26 cellular contexts compared by ENCODE assay signal in the genomic region with DNA sequence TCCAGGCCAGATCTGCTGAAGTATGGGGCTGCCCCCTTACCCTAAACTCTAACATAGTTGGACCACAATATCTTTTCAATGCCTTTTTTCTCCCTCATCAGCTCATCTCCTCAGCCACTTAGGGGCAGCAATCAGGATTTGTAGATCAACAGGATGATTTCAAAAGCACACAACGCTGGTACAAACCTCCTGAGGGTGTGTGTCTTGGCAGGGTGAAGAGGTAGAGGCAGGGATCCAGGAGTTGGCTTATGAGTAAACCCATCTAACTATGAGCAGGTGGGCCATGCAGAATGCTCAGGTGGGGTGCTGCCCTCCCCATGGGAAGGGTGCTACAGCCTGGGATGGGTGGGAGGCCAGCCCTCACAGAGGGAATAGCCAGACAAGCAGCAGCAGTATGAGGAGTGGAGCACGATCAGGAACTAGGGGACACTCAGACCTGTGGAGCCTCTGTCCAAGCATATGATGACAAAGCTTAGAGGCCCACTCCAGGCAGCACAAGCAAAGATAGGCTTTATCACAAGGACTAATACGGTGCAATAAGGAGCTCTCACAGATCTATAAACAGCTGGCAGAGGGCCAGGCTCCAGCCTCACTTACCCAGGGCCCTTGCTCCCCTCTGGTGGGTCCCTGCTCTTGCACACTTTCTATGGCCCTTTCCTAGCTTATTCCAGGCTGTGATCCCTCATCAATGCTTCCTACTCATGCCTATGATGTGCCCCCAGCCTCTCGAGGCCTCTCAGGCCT. TPM values are rescaled to one million over a fixed set of nuclear protein-coding genes. Genes with fewer than 3 reads are reported as not detected.
DNase-seq lines count a peak whose midpoint lies in the region; ATAC-seq and TF ChIP-seq lines count a peak whose summit lies in the region.
"Had no signal": no experiment of that assay in that cellular context is flagged by ENCODE, and none has a peak within 500 bp of the region (broad histone marks: within the 10 kb centered on the region; RNA-seq: fewer than 3 reads in every experiment).

No MANE protein-coding gene starts in this region.

- peak overlapping the region; percentile 16 for H3K27ac Mint-ChIP-seq in neural crest cell (ENCODE audit: unreplicated experiment)
- H3K27ac Mint-ChIP-seq: activated naive CD8-positive, alpha-beta T cell; B cell; CD8-positive, alpha-beta memory T cell; progenitor cell of endocrine pancreas had no signal

- POLR2A ChIA-PET in HEK293T (lab: Yijun Ruan, JAX), result no interaction called here

- TF ChIP-seq CTCF in neural crest cell (conservative IDR thresholded peaks at IDR 0.05), result no peak

- peaks cover 5% of the 10 kb centered on the region for H3K9me3 Mint-ChIP-seq in neural crest cell
- H3K9me3 Mint-ChIP-seq: CD8-positive, alpha-beta memory T cell had no signal

- peaks cover 3% of the 10 kb centered on the region for H3K4me1 Mint-ChIP-seq in neural crest cell
- H3K4me1 Mint-ChIP-seq: B cell; CD8-positive, alpha-beta memory T cell had no signal

- no peaks in the 10 kb centered on the region for H3K27me3 Mint-ChIP-seq in neural crest cell (ENCODE audit: low read depth)
- H3K27me3 Mint-ChIP-seq: activated naive CD8-positive, alpha-beta T cell; B cell; CD8-positive, alpha-beta memory T cell; progenitor cell of endocrine pancreas had no signal

- ATAC-seq in esophagus mucosa, result peak; percentile 7
- no peak for ATAC-seq in HG02973 (IDR thresholded peaks at IDR 0.05; ENCODE audit: unreplicated experiment)
- no peak for ATAC-seq in HG03439 (IDR thresholded peaks at IDR 0.05; ENCODE audit: unreplicated experiment)
- ATAC-seq: left lobe of liver, sciatic nerve had no signal

- H3K4me3 Mint-ChIP-seq in neural crest cell, result no peak overlapping the region
- H3K4me3 Mint-ChIP-seq: activated naive CD8-positive, alpha-beta T cell; B cell; CD8-positive, alpha-beta memory T cell had no signal

- CTCF ChIA-PET in HEK293T (lab: Yijun Ruan, JAX), result no interaction called here

- DNase-seq in NCI-H524 (lab: John Stamatoyannopoulos, UW), result peak; percentile 36 to 64
- DNase-seq in NCI-H524 treated with DMSO at 0.1 percent for 48 hours (lab: John Stamatoyannopoulos, UW), result no peak
- DNase-seq in HEK293T (ENCODE audit: extremely low spot score), result peak; percentile 1
- DNase-seq in neural crest cell (ENCODE audit: low read depth, low spot score), result no peak
- no peak for DNase-seq in stimulated activated CD8-positive, alpha-beta memory T cell treated with anti-CD3 and anti-CD28 coated beads, Interleukin-4, amount 100 ng/mL, for 48 hours
- DNase-seq: activated CD8-positive, alpha-beta memory T cell treated with anti-CD3 and anti-CD28 coated beads for 24 hours; activated T-cell treated with anti-CD3 and anti-CD28 coated beads for 4 hours; CD8-positive, alpha-beta memory T cell; DMS153; KBM-7; MM.1S; NCI-H1417; NCI-H2081 treated with DMSO at 0.1 percent for 48 hours; NCI-H510A treated with DMSO at 0.1 percent for 48 hours; SJCRH30; stimulated activated CD4-positive, alpha-beta T cell treated with anti-CD3 and anti-CD28 coated beads, Interleukin-4, amount 100 ng/mL, for 1 hour; SW 1271; tibial artery had no signal

- H3K36me3 Mint-ChIP-seq in neural crest cell (ENCODE audit: low read depth), result peaks cover 8% of the 10 kb centered on the region
- H3K36me3 Mint-ChIP-seq: activated naive CD8-positive, alpha-beta T cell; CD8-positive, alpha-beta memory T cell had no signal

TF ChIP-seq in HEK293T, 16 proteins besides CTCF, POLR2A, EP300 and RAD21:
- TF ChIP-seq ELF4 (IDR thresholded peaks at IDR 0.05) (no peak), NFRKB (IDR thresholded peaks at IDR 0.05) (no peak), SUZ12 (IDR thresholded peaks at IDR 0.05) (no peak), FOXM1 (IDR thresholded peaks at IDR 0.05; ENCODE audit: borderline replicate concordance) (no peak), FOXK2 (IDR thresholded peaks at IDR 0.05) (no peak), BHLHE40 (IDR thresholded peaks at IDR 0.05; ENCODE audit: borderline replicate concordance) (no peak)
TF ChIP-seq in HEK293T: peak in this region for 0.

RNA-seq across cellular contexts. Expression of a gene that starts 32.2 kb away (rescaled TPM):
- total RNA-seq in esophagus mucosa (94.7 TPM), neural crest cell (1.7 and 2.0 TPM in 2 replicates)

Comparison
In these comparisons a context has a peak if more than half of its experiments do, and no peak if none do; other contexts are left out.
1. DNase-seq: peak in NCI-H524 (2 of 2) and HEK293T (single experiment); none in NCI-H524 treated with DMSO at 0.1 percent for 48 hours (single experiment), neural crest cell (single experiment) and stimulated activated CD8-positive, alpha-beta memory T cell treated with anti-CD3 and anti-CD28 coated beads, Interleukin-4, amount 100 ng/mL, for 48 hours (single experiment).
2. RNA of a gene that starts 32.2 kb away (total RNA-seq): 94.7 TPM in esophagus mucosa (single experiment); 1.7 to 2.0 TPM in neural crest cell; every median in the first group is over 10 times any median in the second.